Comparison of ENCODE assay signal across 26 cellular contexts in the genomic region with DNA sequence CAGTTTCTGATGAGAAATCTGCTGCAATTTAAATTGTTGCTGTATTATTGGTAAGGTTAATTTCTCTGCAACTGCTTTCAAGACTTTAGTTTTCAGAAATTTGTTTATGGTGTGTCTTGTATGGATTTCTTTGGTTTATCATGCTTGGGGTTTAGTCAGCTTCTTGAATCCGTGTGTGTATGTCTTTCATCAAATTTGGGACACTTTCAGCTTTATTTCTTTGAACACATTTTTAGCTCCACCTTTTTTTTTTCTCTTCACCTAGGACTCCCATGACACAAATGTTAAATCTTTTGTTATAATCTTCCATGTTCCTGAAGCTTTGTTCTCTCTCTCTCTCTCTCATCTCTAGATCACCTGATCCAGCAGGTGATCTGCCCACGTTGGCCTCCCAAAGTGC. TPM values are rescaled to one million over a fixed set of nuclear protein-coding genes. Genes with fewer than 3 reads are reported as not detected.
A peak's percentile ranks its signal among the peaks of the same experiment; 100 is the strongest.
DNase-seq lines count a peak whose midpoint lies in the region; ATAC-seq and TF ChIP-seq lines count a peak whose summit lies in the region.
"Had no signal": no experiment of that assay in that cellular context is flagged by ENCODE, and none has a peak within 500 bp of the region (broad histone marks: within the 10 kb centered on the region; RNA-seq: fewer than 3 reads in every experiment).

No MANE protein-coding gene starts in this region.

- intact Hi-C loops in activated CD8-positive, alpha-beta T cell treated with anti-CD3 and anti-CD28 coated beads for 36 hours (cut with micrococcal nuclease): no loop called here

- no peaks in the 10 kb centered on the region for H3K27me3 Mint-ChIP-seq in activated CD8-positive, alpha-beta T cell treated with anti-CD3 and anti-CD28 coated beads for 36 hours
- no peaks in the 10 kb centered on the region for H3K27me3 Mint-ChIP-seq in activated CD8-positive, alpha-beta T cell treated with anti-CD3 and anti-CD28 coated beads, Interleukin-2, amount 10 ng/mL, durations not matched to agents 7 days and 5 days (ENCODE audit: low read depth)
- H3K27me3 Mint-ChIP-seq in T-helper 17 cell: no peaks in the 10 kb centered on the region
- H3K27me3 Mint-ChIP-seq in central memory CD8-positive, alpha-beta T cell: no peaks in the 10 kb centered on the region
- H3K27me3 Mint-ChIP-seq: CD4-positive, alpha-beta memory T cell; CD4-positive, CD25-positive, alpha-beta regulatory T cell; CD8-positive, alpha-beta memory T cell had no signal

- peaks cover 22% of the 10 kb centered on the region for H3K4me1 Mint-ChIP-seq in activated CD8-positive, alpha-beta T cell treated with anti-CD3 and anti-CD28 coated beads for 36 hours (ENCODE audit: low read depth)
- H3K4me1 Mint-ChIP-seq in activated CD8-positive, alpha-beta T cell treated with anti-CD3 and anti-CD28 coated beads, Interleukin-2, amount 10 ng/mL, durations not matched to agents 7 days and 5 days (ENCODE audit: low read depth): peaks cover 2% of the 10 kb centered on the region
- H3K4me1 Mint-ChIP-seq in T-helper 17 cell: peaks cover 14% of the 10 kb centered on the region
- H3K4me1 Mint-ChIP-seq in central memory CD8-positive, alpha-beta T cell: peaks cover 10% of the 10 kb centered on the region

- no peaks in the 10 kb centered on the region for H3K9me3 ChIP-seq in HEK293 (ENCODE audit: control insufficient read depth, insufficient read depth, low read depth, low read length)
- no peaks in the 10 kb centered on the region for H3K9me3 ChIP-seq in T-helper 17 cell (ENCODE audit: control insufficient read depth, low read length, poor library complexity, severe bottlenecking)
- H3K9me3 ChIP-seq: BE2C, BLaER1 had no signal

- POLR2A ChIA-PET in activated CD8-positive, alpha-beta T cell treated with anti-CD3 and anti-CD28 coated beads for 36 hours (lab: Charles Lee): no interaction called here
- POLR2A ChIA-PET in activated CD8-positive, alpha-beta T cell treated with anti-CD3 and anti-CD28 coated beads, Interleukin-2, amount 10 ng/mL, durations not matched to agents 7 days and 5 days (lab: Charles Lee): no interaction called here
- POLR2A ChIA-PET in HEK293 (lab: Yijun Ruan, JAX): no interaction called here

- no peak for TF ChIP-seq CTCF in activated CD8-positive, alpha-beta T cell treated with anti-CD3 and anti-CD28 coated beads for 36 hours (IDR thresholded peaks at IDR 0.05)
- TF ChIP-seq CTCF in HEK293 (tag by site-specific recombination; IDR thresholded peaks at IDR 0.05): no peak

- no peak for DNase-seq in activated CD8-positive, alpha-beta T cell treated with anti-CD3 and anti-CD28 coated beads for 36 hours
- no peak for DNase-seq in activated CD8-positive, alpha-beta T cell treated with anti-CD3 and anti-CD28 coated beads, Interleukin-2, amount 10 ng/mL, durations not matched to agents 7 days and 5 days
- DNase-seq in T-helper 17 cell: no peak
- DNase-seq in central memory CD8-positive, alpha-beta T cell (ENCODE audit: low spot score in 2 of 2): no peak
- no peak for DNase-seq in NCI-H146 (lab: John Stamatoyannopoulos, UW)
- DNase-seq in A172 (ENCODE audit: low spot score): no peak
- DNase-seq: ACHN; BE2C; C1 segment of cervical spinal cord; CD4-positive, alpha-beta memory T cell; CD4-positive, CD25-positive, alpha-beta regulatory T cell; CD8-positive, alpha-beta memory T cell; COR-L47; DMS 273 treated with DMSO at 0.1 percent for 48 hours; DMS153; DMS79; DND-41; EL; GDM1 had no signal

- H3K4me3 Mint-ChIP-seq in activated CD8-positive, alpha-beta T cell treated with anti-CD3 and anti-CD28 coated beads for 36 hours: no peak overlapping the region
- H3K4me3 Mint-ChIP-seq in activated CD8-positive, alpha-beta T cell treated with anti-CD3 and anti-CD28 coated beads, Interleukin-2, amount 10 ng/mL, durations not matched to agents 7 days and 5 days: no peak overlapping the region
- H3K4me3 Mint-ChIP-seq in T-helper 17 cell: peak overlapping the region; percentile 63
- no peak overlapping the region for H3K4me3 Mint-ChIP-seq in central memory CD8-positive, alpha-beta T cell
- H3K4me3 Mint-ChIP-seq: CD14-positive monocyte; CD4-positive, alpha-beta memory T cell; CD4-positive, CD25-positive, alpha-beta regulatory T cell; CD8-positive, alpha-beta memory T cell had no signal

- peak overlapping the region; percentile 22 for H3K27ac Mint-ChIP-seq in activated CD8-positive, alpha-beta T cell treated with anti-CD3 and anti-CD28 coated beads for 36 hours
- H3K27ac Mint-ChIP-seq in activated CD8-positive, alpha-beta T cell treated with anti-CD3 and anti-CD28 coated beads, Interleukin-2, amount 10 ng/mL, durations not matched to agents 7 days and 5 days: no peak overlapping the region
- peak overlapping the region; percentile 70 for H3K27ac Mint-ChIP-seq in T-helper 17 cell
- H3K27ac Mint-ChIP-seq in central memory CD8-positive, alpha-beta T cell (ENCODE audit: low read depth): peak overlapping the region; percentile 29
- H3K27ac Mint-ChIP-seq: CD14-positive monocyte; CD4-positive, CD25-positive, alpha-beta regulatory T cell had no signal

- no peaks in the 10 kb centered on the region for H3K36me3 ChIP-seq in HEK293 (ENCODE audit: control insufficient read depth in 2 of 2, insufficient read depth in 1 of 2, low read length in 2 of 2)
- H3K36me3 ChIP-seq: BE2C, BLaER1 had no signal

- H3K27ac ChIP-seq in HEK293 (ENCODE audit: extremely low read depth, low read depth, low read length): no peak overlapping the region
- H3K27ac ChIP-seq: 22Rv1, BLaER1 had no signal

- peaks cover 5% of the 10 kb centered on the region for H3K9me3 Mint-ChIP-seq in activated CD8-positive, alpha-beta T cell treated with anti-CD3 and anti-CD28 coated beads for 36 hours
- no peaks in the 10 kb centered on the region for H3K9me3 Mint-ChIP-seq in activated CD8-positive, alpha-beta T cell treated with anti-CD3 and anti-CD28 coated beads, Interleukin-2, amount 10 ng/mL, durations not matched to agents 7 days and 5 days (ENCODE audit: insufficient read depth)
- H3K9me3 Mint-ChIP-seq in central memory CD8-positive, alpha-beta T cell: no peaks in the 10 kb centered on the region

- no peak for ATAC-seq in activated CD8-positive, alpha-beta T cell treated with anti-CD3 and anti-CD28 coated beads for 36 hours
- ATAC-seq in activated CD8-positive, alpha-beta T cell treated with anti-CD3 and anti-CD28 coated beads, Interleukin-2, amount 10 ng/mL, durations not matched to agents 7 days and 5 days: no peak
- ATAC-seq in T-helper 17 cell: no peak
- ATAC-seq in central memory CD8-positive, alpha-beta T cell (replicated peaks; ENCODE audit: extremely low read depth, poor library complexity, severe bottlenecking): no peak
- ATAC-seq in GM19023 (IDR thresholded peaks at IDR 0.05; ENCODE audit: unreplicated experiment): no peak

- H3K36me3 Mint-ChIP-seq in activated CD8-positive, alpha-beta T cell treated with anti-CD3 and anti-CD28 coated beads for 36 hours (ENCODE audit: low read depth): peaks cover 7% of the 10 kb centered on the region
- H3K36me3 Mint-ChIP-seq in activated CD8-positive, alpha-beta T cell treated with anti-CD3 and anti-CD28 coated beads, Interleukin-2, amount 10 ng/mL, durations not matched to agents 7 days and 5 days (ENCODE audit: low read depth): peaks cover 7% of the 10 kb centered on the region
- H3K36me3 Mint-ChIP-seq in T-helper 17 cell (ENCODE audit: low read depth): peaks cover 4% of the 10 kb centered on the region
- H3K36me3 Mint-ChIP-seq in central memory CD8-positive, alpha-beta T cell (ENCODE audit: insufficient read depth): peaks cover 11% of the 10 kb centered on the region

- CTCF ChIA-PET in activated CD8-positive, alpha-beta T cell treated with anti-CD3 and anti-CD28 coated beads for 36 hours (lab: Charles Lee): interaction anchor here (1.1 to 3.0 kb wide), 3 partner anchors 18 to 25 kb away, joined by 3 to 12 read pairs (median 3); no protein-coding TSS in a partner anchor
- CTCF ChIA-PET in activated CD8-positive, alpha-beta T cell treated with anti-CD3 and anti-CD28 coated beads, Interleukin-2, amount 10 ng/mL, durations not matched to agents 7 days and 5 days (lab: Charles Lee): interaction anchor here (0.6 to 2.9 kb wide), 4 partner anchors 15 to 29 kb away, joined by 3 to 8 read pairs (median 4); a partner anchor contains a TSS
- CTCF ChIA-PET in HEK293 (lab: Yijun Ruan, JAX): interaction anchor here (0.6 to 1.0 kb wide), 3 partner anchors 17 to 65 kb away, joined by 3 to 4 read pairs (median 3); no protein-coding TSS in a partner anchor

- H3K4me1 ChIP-seq in HEK293 (ENCODE audit: control insufficient read depth, insufficient read depth, low read length): no peaks in the 10 kb centered on the region
- H3K4me1 ChIP-seq: BE2C had no signal

- no peak overlapping the region for H3K4me3 ChIP-seq in HEK293 (ENCODE audit: low read depth, low read length)
- H3K4me3 ChIP-seq: BLaER1 had no signal

RNA-seq across cellular contexts. Expression of a gene that starts 13.4 kb away (rescaled TPM):
- total RNA-seq in activated CD8-positive, alpha-beta T cell treated with anti-CD3 and anti-CD28 coated beads for 36 hours: under 1 TPM in 1 of 2 experiments, not detected in 1; 0.29 TPM
- under 1 TPM in 1 of 2 experiments, not detected in 1; 0.16 TPM for total RNA-seq in activated CD8-positive, alpha-beta T cell treated with anti-CD3 and anti-CD28 coated beads, Interleukin-2, amount 10 ng/mL, durations not matched to agents 7 days and 5 days
- total RNA-seq in T-helper 17 cell: not detected
- not detected in 2 replicates for total RNA-seq in A172 (2014; rRNA removed; shearing (Covaris generic))
- total RNA-seq: CD4-positive, CD25-positive, alpha-beta regulatory T cell; CD8-positive, alpha-beta memory T cell; Daoy; G401 had no signal

RNA-seq across cellular contexts. Expression of a gene that starts 16.5 kb away (rescaled TPM):
- total RNA-seq in activated CD8-positive, alpha-beta T cell treated with anti-CD3 and anti-CD28 coated beads for 36 hours: 10 to 100 TPM; 13.8 to 15.5 TPM
- 1 to 10 TPM; 8.1 to 10.0 TPM for total RNA-seq in activated CD8-positive, alpha-beta T cell treated with anti-CD3 and anti-CD28 coated beads, Interleukin-2, amount 10 ng/mL, durations not matched to agents 7 days and 5 days
- 10 to 100 TPM; 10.7 to 10.9 TPM for total RNA-seq in T-helper 17 cell
- 1.7 and 7.0 TPM in 2 replicates for total RNA-seq in A172 (2014; rRNA removed; shearing (Covaris generic))

RNA-seq across cellular contexts. Expression of a gene that starts 24.4 kb away (rescaled TPM):
- 10 to 100 TPM; 43.7 to 47.7 TPM for total RNA-seq in activated CD8-positive, alpha-beta T cell treated with anti-CD3 and anti-CD28 coated beads for 36 hours
- 10 to 100 TPM; 59.6 to 62.4 TPM for total RNA-seq in activated CD8-positive, alpha-beta T cell treated with anti-CD3 and anti-CD28 coated beads, Interleukin-2, amount 10 ng/mL, durations not matched to agents 7 days and 5 days
- total RNA-seq in T-helper 17 cell: 100 to 1,000 TPM; 115 to 136 TPM
- 78.8 and 86.0 TPM in 2 replicates for total RNA-seq in A172 (2014; rRNA removed; shearing (Covaris generic))

RNA-seq across cellular contexts. Expression of a gene that starts 28.6 kb away (rescaled TPM):
- total RNA-seq in activated CD8-positive, alpha-beta T cell treated with anti-CD3 and anti-CD28 coated beads for 36 hours: 10 to 100 TPM; 19.6 to 20.7 TPM
- 10 to 100 TPM; 28.0 to 30.8 TPM for total RNA-seq in activated CD8-positive, alpha-beta T cell treated with anti-CD3 and anti-CD28 coated beads, Interleukin-2, amount 10 ng/mL, durations not matched to agents 7 days and 5 days
- total RNA-seq in T-helper 17 cell: 10 to 100 TPM; 93.3 to 99.5 TPM
- 14.5 and 18.6 TPM in 2 replicates for total RNA-seq in A172 (2014; rRNA removed; shearing (Covaris generic))

RNA-seq across cellular contexts. Expression of a gene that starts 43.3 kb away (rescaled TPM):
- 10 to 100 TPM; 21.1 to 22.0 TPM for total RNA-seq in activated CD8-positive, alpha-beta T cell treated with anti-CD3 and anti-CD28 coated beads for 36 hours
- total RNA-seq in activated CD8-positive, alpha-beta T cell treated with anti-CD3 and anti-CD28 coated beads, Interleukin-2, amount 10 ng/mL, durations not matched to agents 7 days and 5 days: 1 to 10 TPM; 6.6 to 6.7 TPM
- total RNA-seq in T-helper 17 cell: 1 to 10 TPM; 2.7 to 5.3 TPM
- total RNA-seq in A172 (2014; rRNA removed; shearing (Covaris generic)): 42.4 and 43.9 TPM in 2 replicates
